In the genomic region with DNA sequence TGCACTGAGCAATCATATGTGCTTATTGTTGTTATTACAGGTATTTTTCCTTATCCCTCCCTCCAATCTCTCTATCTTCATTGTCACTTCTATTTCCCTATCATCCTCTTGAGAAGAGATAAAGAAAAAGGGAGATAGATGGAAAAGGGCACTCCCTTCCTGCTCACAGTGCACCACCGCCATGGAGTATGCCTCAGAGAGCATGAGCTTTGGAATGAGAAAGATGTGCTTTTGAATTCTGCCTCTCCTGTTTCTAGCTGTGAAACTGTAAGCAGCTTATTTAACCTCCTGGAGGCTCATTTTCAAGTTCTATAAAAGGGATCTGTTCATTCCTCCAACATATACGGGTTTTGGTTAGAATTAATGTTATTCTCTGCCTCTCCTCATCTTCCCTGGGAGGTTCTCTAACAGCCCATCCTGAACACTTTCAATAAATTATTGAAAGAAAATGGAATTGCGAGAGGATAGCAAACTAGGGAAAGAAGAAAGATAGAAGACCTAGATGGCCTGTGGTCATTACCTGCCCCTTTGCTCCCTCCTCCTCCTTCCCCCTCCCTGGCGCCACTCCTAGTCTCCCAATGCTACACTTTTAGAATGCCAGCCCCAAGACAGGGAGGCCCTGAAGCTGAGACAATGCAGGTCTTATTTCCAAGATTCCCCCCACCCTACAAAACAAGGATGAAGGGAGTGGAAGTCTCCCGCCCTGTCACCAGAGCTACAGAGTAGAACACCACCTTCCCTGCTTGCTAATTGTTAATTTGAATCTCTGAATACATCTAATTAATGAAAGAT, we compare ENCODE assay signal across 2 cellular contexts.
TF ChIP-seq lines count a peak whose summit lies in the region.

No MANE protein-coding gene starts in this region.

TF ChIP-seq in H1, 55 proteins besides CTCF, POLR2A, EP300 and RAD21:
- TF ChIP-seq, protein P1, sequence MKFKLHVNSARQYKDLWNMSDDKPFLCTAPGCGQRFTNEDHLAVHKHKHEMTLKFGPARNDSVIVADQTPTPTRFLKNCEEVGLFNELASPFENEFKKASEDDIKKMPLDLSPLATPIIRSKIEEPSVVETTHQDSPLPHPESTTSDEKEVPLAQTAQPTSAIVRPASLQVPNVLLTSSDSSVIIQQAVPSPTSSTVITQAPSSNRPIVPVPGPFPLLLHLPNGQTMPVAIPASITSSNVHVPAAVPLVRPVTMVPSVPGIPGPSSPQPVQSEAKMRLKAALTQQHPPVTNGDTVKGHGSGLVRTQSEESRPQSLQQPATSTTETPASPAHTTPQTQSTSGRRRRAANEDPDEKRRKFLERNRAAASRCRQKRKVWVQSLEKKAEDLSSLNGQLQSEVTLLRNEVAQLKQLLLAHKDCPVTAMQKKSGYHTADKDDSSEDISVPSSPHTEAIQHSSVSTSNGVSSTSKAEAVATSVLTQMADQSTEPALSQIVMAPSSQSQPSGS (IDR thresholded peaks at IDR 0.05; ENCODE audit: low read length): no peak
- TF ChIP-seq PHF8 (conservative IDR thresholded peaks at IDR 0.05; ENCODE audit: low read depth, low read length) (no peak), GTF2F1 (IDR thresholded peaks at IDR 0.05; ENCODE audit: borderline replicate concordance, low read depth, low read length) (no peak), HDAC6 (IDR thresholded peaks at IDR 0.05; ENCODE audit: low read depth, low read length) (no peak), NRF1 (IDR thresholded peaks at IDR 0.05; ENCODE audit: low read depth, low read length) (no peak), RXRA (IDR thresholded peaks at IDR 0.05; ENCODE audit: insufficient read depth, low read depth, low read length) (no peak), RFX5 (IDR thresholded peaks at IDR 0.05; ENCODE audit: borderline replicate concordance, low read depth, low read length) (no peak)
- TF ChIP-seq, protein P2, sequence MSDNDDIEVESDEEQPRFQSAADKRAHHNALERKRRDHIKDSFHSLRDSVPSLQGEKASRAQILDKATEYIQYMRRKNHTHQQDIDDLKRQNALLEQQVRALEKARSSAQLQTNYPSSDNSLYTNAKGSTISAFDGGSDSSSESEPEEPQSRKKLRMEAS (IDR thresholded peaks at IDR 0.05): no peak
TF ChIP-seq in H1: peak in this region for 0.

TF ChIP-seq in SK-N-SH treated with all-trans-retinoic acid at 6 μM for 48 hours, 23 proteins besides CTCF, POLR2A, EP300 and RAD21:
- TF ChIP-seq TCF4 (CRISPR knock-in tag; IDR thresholded peaks at IDR 0.05; ENCODE audit: borderline replicate concordance) (no peak), BACH2 (CRISPR knock-in tag; IDR thresholded peaks at IDR 0.05; ENCODE audit: borderline replicate concordance) (no peak), ZC3H10 (CRISPR knock-in tag; IDR thresholded peaks at IDR 0.05) (no peak), RARB (CRISPR knock-in tag; IDR thresholded peaks at IDR 0.05) (no peak), ISL1 (CRISPR knock-in tag; IDR thresholded peaks at IDR 0.05) (no peak), ZFP3 (CRISPR knock-in tag; IDR thresholded peaks at IDR 0.05) (no peak), ZNF70 (CRISPR knock-in tag; IDR thresholded peaks at IDR 0.05) (no peak), ZNF565 (CRISPR knock-in tag; conservative IDR thresholded peaks at IDR 0.05; ENCODE audit: low read depth) (no peak), TOX (CRISPR knock-in tag; IDR thresholded peaks at IDR 0.05; ENCODE audit: borderline replicate concordance) (no peak), OSR1 (CRISPR knock-in tag; IDR thresholded peaks at IDR 0.05) (no peak), SNAI2 (CRISPR knock-in tag; IDR thresholded peaks at IDR 0.05) (no peak), PPARA (CRISPR knock-in tag; IDR thresholded peaks at IDR 0.05; ENCODE audit: borderline replicate concordance) (no peak), ZFP30 (CRISPR knock-in tag; IDR thresholded peaks at IDR 0.05) (no peak), CSDC2 (CRISPR knock-in tag; IDR thresholded peaks at IDR 0.05) (no peak), ARNTL (CRISPR knock-in tag; IDR thresholded peaks at IDR 0.05; ENCODE audit: borderline replicate concordance, low read depth) (no peak), ESRRG (CRISPR knock-in tag; IDR thresholded peaks at IDR 0.05) (no peak)
- TF ChIP-seq, protein P3, sequence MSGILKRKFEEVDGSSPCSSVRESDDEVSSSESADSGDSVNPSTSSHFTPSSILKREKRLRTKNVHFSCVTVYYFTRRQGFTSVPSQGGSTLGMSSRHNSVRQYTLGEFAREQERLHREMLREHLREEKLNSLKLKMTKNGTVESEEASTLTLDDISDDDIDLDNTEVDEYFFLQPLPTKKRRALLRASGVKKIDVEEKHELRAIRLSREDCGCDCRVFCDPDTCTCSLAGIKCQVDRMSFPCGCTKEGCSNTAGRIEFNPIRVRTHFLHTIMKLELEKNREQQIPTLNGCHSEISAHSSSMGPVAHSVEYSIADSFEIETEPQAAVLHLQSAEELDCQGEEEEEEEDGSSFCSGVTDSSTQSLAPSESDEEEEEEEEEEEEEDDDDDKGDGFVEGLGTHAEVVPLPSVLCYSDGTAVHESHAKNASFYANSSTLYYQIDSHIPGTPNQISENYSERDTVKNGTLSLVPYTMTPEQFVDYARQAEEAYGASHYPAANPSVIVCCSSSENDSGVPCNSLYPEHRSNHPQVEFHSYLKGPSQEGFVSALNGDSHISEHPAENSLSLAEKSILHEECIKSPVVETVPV (CRISPR knock-in tag; IDR thresholded peaks at IDR 0.05): no peak
- TF ChIP-seq, protein P4, sequence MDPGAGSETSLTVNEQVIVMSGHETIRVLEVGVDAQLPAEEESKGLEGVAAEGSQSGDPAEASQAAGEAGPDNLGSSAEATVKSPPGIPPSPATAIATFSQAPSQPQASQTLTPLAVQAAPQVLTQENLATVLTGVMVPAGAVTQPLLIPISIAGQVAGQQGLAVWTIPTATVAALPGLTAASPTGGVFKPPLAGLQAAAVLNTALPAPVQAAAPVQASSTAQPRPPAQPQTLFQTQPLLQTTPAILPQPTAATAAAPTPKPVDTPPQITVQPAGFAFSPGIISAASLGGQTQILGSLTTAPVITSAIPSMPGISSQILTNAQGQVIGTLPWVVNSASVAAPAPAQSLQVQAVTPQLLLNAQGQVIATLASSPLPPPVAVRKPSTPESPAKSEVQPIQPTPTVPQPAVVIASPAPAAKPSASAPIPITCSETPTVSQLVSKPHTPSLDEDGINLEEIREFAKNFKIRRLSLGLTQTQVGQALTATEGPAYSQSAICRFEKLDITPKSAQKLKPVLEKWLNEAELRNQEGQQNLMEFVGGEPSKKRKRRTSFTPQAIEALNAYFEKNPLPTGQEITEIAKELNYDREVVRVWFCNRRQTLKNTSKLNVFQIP (CRISPR knock-in tag; IDR thresholded peaks at IDR 0.05; ENCODE audit: borderline replicate concordance, low read depth): no peak
- TF ChIP-seq, protein P5, sequence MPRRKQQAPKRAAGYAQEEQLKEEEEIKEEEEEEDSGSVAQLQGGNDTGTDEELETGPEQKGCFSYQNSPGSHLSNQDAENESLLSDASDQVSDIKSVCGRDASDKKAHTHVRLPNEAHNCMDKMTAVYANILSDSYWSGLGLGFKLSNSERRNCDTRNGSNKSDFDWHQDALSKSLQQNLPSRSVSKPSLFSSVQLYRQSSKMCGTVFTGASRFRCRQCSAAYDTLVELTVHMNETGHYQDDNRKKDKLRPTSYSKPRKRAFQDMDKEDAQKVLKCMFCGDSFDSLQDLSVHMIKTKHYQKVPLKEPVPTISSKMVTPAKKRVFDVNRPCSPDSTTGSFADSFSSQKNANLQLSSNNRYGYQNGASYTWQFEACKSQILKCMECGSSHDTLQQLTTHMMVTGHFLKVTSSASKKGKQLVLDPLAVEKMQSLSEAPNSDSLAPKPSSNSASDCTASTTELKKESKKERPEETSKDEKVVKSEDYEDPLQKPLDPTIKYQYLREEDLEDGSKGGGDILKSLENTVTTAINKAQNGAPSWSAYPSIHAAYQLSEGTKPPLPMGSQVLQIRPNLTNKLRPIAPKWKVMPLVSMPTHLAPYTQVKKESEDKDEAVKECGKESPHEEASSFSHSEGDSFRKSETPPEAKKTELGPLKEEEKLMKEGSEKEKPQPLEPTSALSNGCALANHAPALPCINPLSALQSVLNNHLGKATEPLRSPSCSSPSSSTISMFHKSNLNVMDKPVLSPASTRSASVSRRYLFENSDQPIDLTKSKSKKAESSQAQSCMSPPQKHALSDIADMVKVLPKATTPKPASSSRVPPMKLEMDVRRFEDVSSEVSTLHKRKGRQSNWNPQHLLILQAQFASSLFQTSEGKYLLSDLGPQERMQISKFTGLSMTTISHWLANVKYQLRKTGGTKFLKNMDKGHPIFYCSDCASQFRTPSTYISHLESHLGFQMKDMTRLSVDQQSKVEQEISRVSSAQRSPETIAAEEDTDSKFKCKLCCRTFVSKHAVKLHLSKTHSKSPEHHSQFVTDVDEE (CRISPR knock-in tag; IDR thresholded peaks at IDR 0.05): no peak
- TF ChIP-seq, protein P6, sequence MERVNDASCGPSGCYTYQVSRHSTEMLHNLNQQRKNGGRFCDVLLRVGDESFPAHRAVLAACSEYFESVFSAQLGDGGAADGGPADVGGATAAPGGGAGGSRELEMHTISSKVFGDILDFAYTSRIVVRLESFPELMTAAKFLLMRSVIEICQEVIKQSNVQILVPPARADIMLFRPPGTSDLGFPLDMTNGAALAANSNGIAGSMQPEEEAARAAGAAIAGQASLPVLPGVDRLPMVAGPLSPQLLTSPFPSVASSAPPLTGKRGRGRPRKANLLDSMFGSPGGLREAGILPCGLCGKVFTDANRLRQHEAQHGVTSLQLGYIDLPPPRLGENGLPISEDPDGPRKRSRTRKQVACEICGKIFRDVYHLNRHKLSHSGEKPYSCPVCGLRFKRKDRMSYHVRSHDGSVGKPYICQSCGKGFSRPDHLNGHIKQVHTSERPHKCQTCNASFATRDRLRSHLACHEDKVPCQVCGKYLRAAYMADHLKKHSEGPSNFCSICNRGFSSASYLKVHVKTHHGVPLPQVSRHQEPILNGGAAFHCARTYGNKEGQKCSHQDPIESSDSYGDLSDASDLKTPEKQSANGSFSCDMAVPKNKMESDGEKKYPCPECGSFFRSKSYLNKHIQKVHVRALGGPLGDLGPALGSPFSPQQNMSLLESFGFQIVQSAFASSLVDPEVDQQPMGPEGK (CRISPR knock-in tag; IDR thresholded peaks at IDR 0.05; ENCODE audit: borderline replicate concordance): no peak
TF ChIP-seq in SK-N-SH treated with all-trans-retinoic acid at 6 μM for 48 hours: peak in this region for 0.
